20 cellular contexts compared by ENCODE assay signal in the genomic region with DNA sequence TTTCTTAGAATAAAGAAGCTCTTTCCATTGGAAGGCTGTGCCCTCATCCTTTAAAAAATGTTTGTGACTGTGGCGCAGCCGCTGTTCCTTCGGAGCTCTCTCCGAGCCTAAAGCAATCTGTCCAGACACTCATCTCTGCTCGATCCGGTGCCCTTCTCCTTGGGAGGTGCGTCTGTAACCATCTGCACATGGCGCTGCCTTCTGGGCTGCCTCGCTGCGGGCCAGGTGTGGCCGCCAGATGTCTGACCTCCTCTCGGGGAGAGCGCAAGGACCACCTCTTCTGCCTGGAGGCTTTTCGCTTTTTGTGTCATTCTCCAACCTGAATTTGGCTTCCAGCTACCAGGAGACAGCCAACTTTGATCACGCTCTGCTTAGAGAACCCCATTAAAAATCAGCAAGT.
"Had no signal": no experiment of that assay in that cellular context is flagged by ENCODE, and none has a peak within 500 bp of the region (broad histone marks: within the 10 kb centered on the region; RNA-seq: fewer than 3 reads in every experiment).

No MANE protein-coding gene starts in this region.

- H3K4me3 ChIP-seq: body of pancreas, colonic mucosa, esophagus squamous epithelium, upper lobe of left lung had no signal

- DNase-seq: activated CD4-positive, alpha-beta T cell treated with anti-CD3 and anti-CD28 coated beads for 4 hours; activated CD8-positive, alpha-beta T cell treated with anti-CD3 and anti-CD28 coated beads for 36 hours; activated effector memory CD4-positive, alpha-beta T cell treated with Interleukin-2 at 50 U/mL for 16 hours; activated T-cell treated with anti-CD3 and anti-CD28 coated beads, Interleukin-2, amount 50 U/mL, for 4 hours; amygdala; body of pancreas; caudate nucleus; colonic mucosa; esophagus squamous epithelium; mesendoderm; occipital lobe; right cardiac atrium; small intestine; stimulated activated CD4-positive, alpha-beta T cell treated with anti-CD3 and anti-CD28 coated beads, Interleukin-4, amount 100 ng/mL, for 24 hours; stimulated activated CD8-positive, alpha-beta memory T cell treated with anti-CD3 and anti-CD28 coated beads, Interleukin-4, amount 100 ng/mL, for 48 hours; stimulated activated naive CD4-positive, alpha-beta T cell treated with Interleukin-2 at 50 U/mL for 16 hours; substantia nigra; upper lobe of left lung had no signal

- ATAC-seq: activated CD8-positive, alpha-beta T cell treated with anti-CD3 and anti-CD28 coated beads for 36 hours; activated T-cell treated with anti-CD3 and anti-CD28 coated beads, Interleukin-2, amount 50 U/mL, for 4 hours; body of pancreas; natural killer cell treated with Interleukin-12 subunit alpha and Interleukin-12 subunit beta and Interleukin-15 and Interleukin-18, amount 100 ng/mL, for 72 hours; right cardiac atrium; WTC11 had no signal
